27 cellular contexts compared by ENCODE assay signal in genomic region chr5:133475986-133476385, GRCh38.
A peak's percentile ranks its signal among the peaks of the same experiment; 100 is the strongest.
DNase-seq lines count a peak whose midpoint lies in the region; ATAC-seq, FAIRE-seq and TF ChIP-seq lines count a peak whose summit lies in the region.
"Had no signal": no experiment of that assay in that cellular context is flagged by ENCODE, and none has a peak within 500 bp of the region (broad histone marks: within the 10 kb centered on the region; RNA-seq: fewer than 3 reads in every experiment).

No MANE protein-coding gene starts in this region.

- intact Hi-C loops in Right ventricle myocardium superior (cut with DNase I): no loop called here

- H3K27ac ChIP-seq in HEK293 (ENCODE audit: extremely low read depth, low read depth, low read length): no peak overlapping the region

- H3K27me3 ChIP-seq in bronchial epithelial cell (ENCODE audit: control insufficient read depth, insufficient read depth, low read length): peaks cover 2% of the 10 kb centered on the region

- no peak for FAIRE-seq in bronchial epithelial cell (lab: Jason Lieb, UNC)
- FAIRE-seq: HepG2 had no signal

- CTCF ChIA-PET in HEK293 (lab: Yijun Ruan, JAX): interaction anchor here (0.5 to 2.7 kb wide), 3 partner anchors 16 to 395 kb away, joined by 3 to 11 read pairs (median 4); no protein-coding TSS in a partner anchor

- POLR2A ChIA-PET in HEK293 (lab: Yijun Ruan, JAX): no interaction called here

- no peaks in the 10 kb centered on the region for H3K36me3 ChIP-seq in HEK293 (ENCODE audit: control insufficient read depth in 2 of 2, insufficient read depth in 1 of 2, low read length in 2 of 2)
- H3K36me3 ChIP-seq in bronchial epithelial cell (ENCODE audit: control insufficient read depth, insufficient read depth, low read length): no peaks in the 10 kb centered on the region

- no peaks in the 10 kb centered on the region for H3K4me1 ChIP-seq in HEK293 (ENCODE audit: control insufficient read depth, insufficient read depth, low read length)

- H3K4me3 ChIP-seq in HEK293 (ENCODE audit: low read depth, low read length): no peak overlapping the region
- no peak overlapping the region for H3K4me3 ChIP-seq in bronchial epithelial cell (ENCODE audit: low read depth, low read length)

- TF ChIP-seq CTCF in HEK293 (tag by site-specific recombination; IDR thresholded peaks at IDR 0.05) (no peak), bronchial epithelial cell (IDR thresholded peaks at IDR 0.05; ENCODE audit: insufficient read depth, low read length, severe bottlenecking) (no peak)

- peak; percentile 49 for DNase-seq in EL
- peak; percentile 61 for DNase-seq in bronchial epithelial cell (ENCODE audit: low read depth)
- DNase-seq in mesenteric fat pad (ENCODE audit: low spot score): peak; percentile 8
- DNase-seq in GDM1 (lab: John Stamatoyannopoulos, UW): no peak
- DNase-seq in NCI-H2029 treated with DMSO at 0.1 percent for 48 hours (lab: John Stamatoyannopoulos, UW): no peak
- no peak for DNase-seq in Right ventricle myocardium superior
- DNase-seq: C1 segment of cervical spinal cord; Caco-2; CD4-positive, alpha-beta memory T cell; DMS 273 treated with DMSO at 0.1 percent for 48 hours; DMS79; GOT3; HCEC 1CT; Karpas-422; MV-4-11; NCI-H1105; NCI-H1436 treated with DMSO at 0.1 percent for 48 hours; NCI-H1930; NCI-H446 treated with DMSO at 0.1 percent for 48 hours; NCI-H526; NCI-H82; NK-92 treated with Interleukin-12 subunit alpha and Interleukin-12 subunit beta, amount 100 ng/mL, for 24 hours; PC-3; SHP77 treated with DMSO at 0.1 percent for 48 hours had no signal

- ATAC-seq in HG03442 (IDR thresholded peaks at IDR 0.05; ENCODE audit: unreplicated experiment) (no peak), Right ventricle myocardium superior (ENCODE audit: poor library complexity) (no peak)
- ATAC-seq: HepG2, PC-3 had no signal

- H3K9me3 ChIP-seq in HEK293 (ENCODE audit: control insufficient read depth, insufficient read depth, low read depth, low read length): no peaks in the 10 kb centered on the region
- H3K9me3 ChIP-seq: Caco-2 had no signal

TF ChIP-seq in HEK293, 187 proteins besides CTCF, POLR2A, EP300 and RAD21:
- TF ChIP-seq PRDM1 (tag by site-specific recombination; IDR thresholded peaks at IDR 0.05) (peak; percentile 65; the same call in 1 of the 2 replicates), ZNF221 (tag by site-specific recombination; IDR thresholded peaks at IDR 0.05; ENCODE audit: borderline replicate concordance) (no peak)

Comparison
In these comparisons a context has a peak if more than half of its experiments do, and no peak if none do; other contexts are left out.
1. DNase-seq: peak in EL (single experiment), bronchial epithelial cell (single experiment) and mesenteric fat pad (single experiment); none in GDM1 (single experiment), NCI-H2029 treated with DMSO at 0.1 percent for 48 hours (single experiment) and Right ventricle myocardium superior (single experiment).